In the genomic region with DNA sequence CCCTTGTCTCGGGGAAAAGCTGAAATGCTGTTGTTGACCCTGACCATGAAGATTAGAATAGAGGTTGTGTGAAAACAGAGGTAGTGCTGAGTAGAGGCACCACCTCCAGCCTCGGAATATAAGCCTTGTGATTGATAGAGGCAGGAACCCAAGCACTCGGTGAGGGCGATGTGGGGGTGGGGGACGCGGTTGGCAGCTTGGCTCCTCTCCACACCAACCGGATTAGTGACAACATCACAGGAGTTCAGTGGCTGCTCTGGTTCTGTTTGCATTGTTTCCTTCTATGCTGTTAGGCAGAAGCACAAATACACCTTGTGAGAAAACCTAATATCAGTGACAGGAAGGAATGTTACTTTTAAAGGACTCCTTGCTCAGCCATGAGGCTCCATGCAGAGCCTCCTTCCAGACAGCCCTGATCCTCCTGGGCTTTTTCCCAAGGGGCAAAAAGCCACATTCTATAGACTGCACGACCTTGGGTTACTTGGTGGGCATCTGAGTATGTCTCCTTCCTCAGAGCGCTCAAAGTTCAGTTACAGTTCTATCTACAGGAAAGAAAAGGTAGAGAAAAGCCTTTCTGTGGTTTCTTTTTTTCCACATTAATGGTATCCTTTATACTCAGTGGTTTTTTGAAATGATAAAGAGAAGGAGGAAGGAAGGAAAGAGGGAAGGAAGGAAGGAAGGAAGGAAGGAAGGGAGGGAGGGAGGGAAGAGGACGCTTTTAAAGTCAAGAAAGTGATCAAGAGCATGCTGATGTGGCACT, we compare ENCODE assay signal across 1 cellular context.
TF ChIP-seq lines count a peak whose summit lies in the region.

No MANE protein-coding gene starts in this region.

TF ChIP-seq in GM23338, 12 proteins besides CTCF, POLR2A, EP300 and RAD21 (continued from another document):
- no peak for TF ChIP-seq ETS1 (IDR thresholded peaks at IDR 0.05)
- TF ChIP-seq STAT1 (IDR thresholded peaks at IDR 0.05; ENCODE audit: unreplicated experiment), result no peak
- no peak for TF ChIP-seq EZH2phosphoT487 (IDR thresholded peaks at IDR 0.05; ENCODE audit: unreplicated experiment)
- TF ChIP-seq ZNF114 (CRISPR knock-in tag; IDR thresholded peaks at IDR 0.05), result no peak
- TF ChIP-seq, protein P1, sequence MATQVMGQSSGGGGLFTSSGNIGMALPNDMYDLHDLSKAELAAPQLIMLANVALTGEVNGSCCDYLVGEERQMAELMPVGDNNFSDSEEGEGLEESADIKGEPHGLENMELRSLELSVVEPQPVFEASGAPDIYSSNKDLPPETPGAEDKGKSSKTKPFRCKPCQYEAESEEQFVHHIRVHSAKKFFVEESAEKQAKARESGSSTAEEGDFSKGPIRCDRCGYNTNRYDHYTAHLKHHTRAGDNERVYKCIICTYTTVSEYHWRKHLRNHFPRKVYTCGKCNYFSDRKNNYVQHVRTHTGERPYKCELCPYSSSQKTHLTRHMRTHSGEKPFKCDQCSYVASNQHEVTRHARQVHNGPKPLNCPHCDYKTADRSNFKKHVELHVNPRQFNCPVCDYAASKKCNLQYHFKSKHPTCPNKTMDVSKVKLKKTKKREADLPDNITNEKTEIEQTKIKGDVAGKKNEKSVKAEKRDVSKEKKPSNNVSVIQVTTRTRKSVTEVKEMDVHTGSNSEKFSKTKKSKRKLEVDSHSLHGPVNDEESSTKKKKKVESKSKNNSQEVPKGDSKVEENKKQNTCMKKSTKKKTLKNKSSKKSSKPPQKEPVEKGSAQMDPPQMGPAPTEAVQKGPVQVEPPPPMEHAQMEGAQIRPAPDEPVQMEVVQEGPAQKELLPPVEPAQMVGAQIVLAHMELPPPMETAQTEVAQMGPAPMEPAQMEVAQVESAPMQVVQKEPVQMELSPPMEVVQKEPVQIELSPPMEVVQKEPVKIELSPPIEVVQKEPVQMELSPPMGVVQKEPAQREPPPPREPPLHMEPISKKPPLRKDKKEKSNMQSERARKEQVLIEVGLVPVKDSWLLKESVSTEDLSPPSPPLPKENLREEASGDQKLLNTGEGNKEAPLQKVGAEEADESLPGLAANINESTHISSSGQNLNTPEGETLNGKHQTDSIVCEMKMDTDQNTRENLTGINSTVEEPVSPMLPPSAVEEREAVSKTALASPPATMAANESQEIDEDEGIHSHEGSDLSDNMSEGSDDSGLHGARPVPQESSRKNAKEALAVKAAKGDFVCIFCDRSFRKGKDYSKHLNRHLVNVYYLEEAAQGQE (IDR thresholded peaks at IDR 0.05; ENCODE audit: unreplicated experiment), result no peak
- TF ChIP-seq ZNF331 (CRISPR knock-in tag; IDR thresholded peaks at IDR 0.05; ENCODE audit: low read depth), result no peak
- no peak for TF ChIP-seq CREB1 (CRISPR knock-in tag; IDR thresholded peaks at IDR 0.05; ENCODE audit: low read depth)
- no peak for TF ChIP-seq NANOG (IDR thresholded peaks at IDR 0.05; ENCODE audit: borderline replicate concordance)
TF ChIP-seq in GM23338: peak in this region for 0.
